Comparison of ENCODE assay signal across 8 cellular contexts in genomic region chr11:96219981-96220623, GRCh38.
DNase-seq lines count a peak whose midpoint lies in the region; ATAC-seq and TF ChIP-seq lines count a peak whose summit lies in the region.

No MANE protein-coding gene starts in this region.

- H3K4me1 ChIP-seq in right cardiac atrium (ENCODE audit: control insufficient read depth, insufficient read depth, low read length) (peaks cover 15% of the 10 kb centered on the region), tibial nerve (peaks cover 0 to 56% (median 32%) of the 10 kb centered on the region in 4 donors)

- H3K27ac Mint-ChIP-seq in activated CD4-positive, alpha-beta memory T cell treated with anti-CD3 and anti-CD28 coated beads for 36 hours: peak overlapping the region; percentile 80
- no peak overlapping the region for H3K27ac Mint-ChIP-seq in activated CD4-positive, alpha-beta memory T cell treated with anti-CD3 and anti-CD28 coated beads, Interleukin-2, amount 10 ng/mL, durations not matched to agents 7 days and 5 days

- H3K27me3 ChIP-seq in right cardiac atrium (ENCODE audit: control insufficient read depth, insufficient read depth): no peaks in the 10 kb centered on the region
- H3K27me3 ChIP-seq in tibial nerve: no peaks in the 10 kb centered on the region

- H3K36me3 ChIP-seq in tibial nerve: no peaks in the 10 kb centered on the region

- H3K27ac ChIP-seq in VCaP (peak overlapping the region; percentile 87), right cardiac atrium (ENCODE audit: low read length) (peak overlapping the region; percentile 76), tibial nerve (peak overlapping the region in 2 of 4 donors; percentile 54 to 58)

- peaks cover 80% of the 10 kb centered on the region for H3K4me1 Mint-ChIP-seq in activated CD4-positive, alpha-beta memory T cell treated with anti-CD3 and anti-CD28 coated beads for 36 hours (ENCODE audit: low read depth)
- H3K4me1 Mint-ChIP-seq in activated CD4-positive, alpha-beta memory T cell treated with anti-CD3 and anti-CD28 coated beads, Interleukin-2, amount 10 ng/mL, durations not matched to agents 7 days and 5 days: peaks cover 65% of the 10 kb centered on the region

- H3K4me3 ChIP-seq in right cardiac atrium (ENCODE audit: low read length): no peak overlapping the region
- no peak overlapping the region for H3K4me3 ChIP-seq in tibial nerve

- no peaks in the 10 kb centered on the region for H3K27me3 Mint-ChIP-seq in activated CD4-positive, alpha-beta memory T cell treated with anti-CD3 and anti-CD28 coated beads for 36 hours
- no peaks in the 10 kb centered on the region for H3K27me3 Mint-ChIP-seq in activated CD4-positive, alpha-beta memory T cell treated with anti-CD3 and anti-CD28 coated beads, Interleukin-2, amount 10 ng/mL, durations not matched to agents 7 days and 5 days

- intact Hi-C loops in activated CD4-positive, alpha-beta memory T cell treated with anti-CD3 and anti-CD28 coated beads for 36 hours (cut with micrococcal nuclease): no loop called here
- intact Hi-C loops in right cardiac atrium (cut with DNase I): loop anchor here in 1 of 4 donors (5.0 to 10.0 kb wide), 2 partner anchors 125 to 163 kb away; partner anchors contain the start of gene MAML2

- POLR2A ChIA-PET in activated CD4-positive, alpha-beta memory T cell treated with anti-CD3 and anti-CD28 coated beads for 36 hours (lab: Charles Lee): interaction anchor here (1.9 kb wide), 1 partner anchor 16 kb away, joined by 8 read pairs; no protein-coding TSS in a partner anchor
- POLR2A ChIA-PET in activated CD4-positive, alpha-beta memory T cell treated with anti-CD3 and anti-CD28 coated beads, Interleukin-2, amount 10 ng/mL, durations not matched to agents 7 days and 5 days (lab: Charles Lee): interaction anchor here (0.6 kb wide), 1 partner anchor 429 kb away, joined by 3 read pairs; the partner anchor contains the start of gene CEP57

- peak; percentile 45 to 67 for TF ChIP-seq EP300 in tibial nerve (IDR thresholded peaks at IDR 0.05)

- H3K4me3 Mint-ChIP-seq in activated CD4-positive, alpha-beta memory T cell treated with anti-CD3 and anti-CD28 coated beads for 36 hours: no peak overlapping the region
- H3K4me3 Mint-ChIP-seq in activated CD4-positive, alpha-beta memory T cell treated with anti-CD3 and anti-CD28 coated beads, Interleukin-2, amount 10 ng/mL, durations not matched to agents 7 days and 5 days: no peak overlapping the region

- CTCF ChIA-PET in activated CD4-positive, alpha-beta memory T cell treated with anti-CD3 and anti-CD28 coated beads for 36 hours (lab: Charles Lee): interaction anchor here (1.3 kb wide), 1 partner anchor 47 kb away, joined by 3 read pairs; no protein-coding TSS in a partner anchor
- CTCF ChIA-PET in activated CD4-positive, alpha-beta memory T cell treated with anti-CD3 and anti-CD28 coated beads, Interleukin-2, amount 10 ng/mL, durations not matched to agents 7 days and 5 days (lab: Charles Lee): interaction anchor here (0.6 to 1.0 kb wide), 2 partner anchors 21 to 123 kb away, joined by 3 to 4 read pairs; partner anchors contain the start of gene MAML2

- DNase-seq in activated CD4-positive, alpha-beta memory T cell treated with anti-CD3 and anti-CD28 coated beads for 36 hours: no peak
- no peak for DNase-seq in activated CD4-positive, alpha-beta memory T cell treated with anti-CD3 and anti-CD28 coated beads, Interleukin-2, amount 10 ng/mL, durations not matched to agents 7 days and 5 days
- peak; percentile 33 to 63 (median 40) for DNase-seq in right cardiac atrium
- no peak for DNase-seq in tibial nerve (ENCODE audit: low spot score in 2 of 2)
- DNase-seq in effector CD4-positive, alpha-beta T cell: no peak

- no peaks in the 10 kb centered on the region for H3K9me3 Mint-ChIP-seq in activated CD4-positive, alpha-beta memory T cell treated with anti-CD3 and anti-CD28 coated beads for 36 hours
- no peaks in the 10 kb centered on the region for H3K9me3 Mint-ChIP-seq in activated CD4-positive, alpha-beta memory T cell treated with anti-CD3 and anti-CD28 coated beads, Interleukin-2, amount 10 ng/mL, durations not matched to agents 7 days and 5 days

- TF ChIP-seq CTCF in VCaP (conservative IDR thresholded peaks at IDR 0.05): no peak
- TF ChIP-seq CTCF in tibial nerve (IDR thresholded peaks at IDR 0.05): no peak

- WGBS in right cardiac atrium: 25% methylated on average over 3 of the region's 3 CpGs
- WGBS in tibial nerve, 2 donors: 36 to 47% methylated on average over 3 of the region's 3 CpGs

- H3K36me3 Mint-ChIP-seq in activated CD4-positive, alpha-beta memory T cell treated with anti-CD3 and anti-CD28 coated beads for 36 hours: no peaks in the 10 kb centered on the region
- peaks cover 14% of the 10 kb centered on the region for H3K36me3 Mint-ChIP-seq in activated CD4-positive, alpha-beta memory T cell treated with anti-CD3 and anti-CD28 coated beads, Interleukin-2, amount 10 ng/mL, durations not matched to agents 7 days and 5 days (ENCODE audit: low read depth)

- H3K9me3 ChIP-seq in right cardiac atrium (ENCODE audit: control insufficient read depth, low read length) (no peaks in the 10 kb centered on the region), tibial nerve (no peaks in the 10 kb centered on the region)

- peak; percentile 38 to 78 for ATAC-seq in right cardiac atrium
- no peak for ATAC-seq in HG03521 (IDR thresholded peaks at IDR 0.05; ENCODE audit: unreplicated experiment)
- no peak for ATAC-seq in HG03354 (IDR thresholded peaks at IDR 0.05; ENCODE audit: poor library complexity, severe bottlenecking, unreplicated experiment)

- no peak for TF ChIP-seq POLR2A in tibial nerve (IDR thresholded peaks at IDR 0.05)

Comparison
In these comparisons a context has a peak if more than half of its experiments do, and no peak if none do; other contexts are left out.
1. DNase-seq: peak in right cardiac atrium (3 of 3); none in activated CD4-positive, alpha-beta memory T cell treated with anti-CD3 and anti-CD28 coated beads for 36 hours (single experiment), activated CD4-positive, alpha-beta memory T cell treated with anti-CD3 and anti-CD28 coated beads, Interleukin-2, amount 10 ng/mL, durations not matched to agents 7 days and 5 days (single experiment), tibial nerve (0 of 2) and effector CD4-positive, alpha-beta T cell (single experiment).
2. ATAC-seq: peak in right cardiac atrium (2 of 2); none in HG03521 (single experiment) and HG03354 (single experiment).